8 cellular contexts compared by ENCODE assay signal in genomic region chr11:68229601-68230000, GRCh38.
"Had no signal": no experiment of that assay in that cellular context is flagged by ENCODE, and none has a peak within 500 bp of the region (broad histone marks: within the 10 kb centered on the region; RNA-seq: fewer than 3 reads in every experiment).

No MANE protein-coding gene starts in this region.

- H3K27ac ChIP-seq: KMS-11 had no signal

- H3K4me1 Mint-ChIP-seq: GM23338 had no signal

- FAIRE-seq: H1, H54 had no signal

- H3K4me3 Mint-ChIP-seq: GM23338, H9 had no signal

- H3K27ac Mint-ChIP-seq: GM23338, H9 had no signal

- DNase-seq: H9, HCEC 1CT, IMR-90, KBM-7 had no signal

- H3K4me2 ChIP-seq: GM23338, KMS-11 had no signal

- H3K4me3 ChIP-seq: GM23338 had no signal

- ATAC-seq: GM23338 had no signal

- H3K9ac ChIP-seq: KMS-11 had no signal
